ENCODE assay signal across 8 cellular contexts in genomic region chr4:39078829-39079228, GRCh38. TPM values are rescaled to one million over a fixed set of nuclear protein-coding genes. Genes with fewer than 3 reads are reported as not detected.
"Had no signal": no experiment of that assay in that cellular context is flagged by ENCODE, and none has a peak within 500 bp of the region (broad histone marks: within the 10 kb centered on the region; RNA-seq: fewer than 3 reads in every experiment).

No MANE protein-coding gene starts in this region.

- DNase-seq: KBM-7, KG1 had no signal

- H3K9ac ChIP-seq: KMS-11 had no signal

- H3K4me3 Mint-ChIP-seq: IgD-negative memory B cell had no signal

- H3K27me3 Mint-ChIP-seq: IgD-negative memory B cell had no signal

- H3K27ac ChIP-seq: HL-60, KMS-11 had no signal

- H3K4me2 ChIP-seq: KMS-11 had no signal

- FAIRE-seq: HepG2, HTR-8/SVneo had no signal

- H3K27ac Mint-ChIP-seq: IgD-negative memory B cell had no signal

- ATAC-seq: HepG2 had no signal

RNA-seq across cellular contexts. Expression of gene TMEM156, which starts 46.6 kb away (rescaled TPM):
- total RNA-seq: HepG2, HT-29 had no signal
